ENCODE assay signal across 8 cellular contexts in genomic region chr19:35247526-35248309, GRCh38. TPM values are rescaled to one million over a fixed set of nuclear protein-coding genes. Genes with fewer than 3 reads are reported as not detected.
DNase-seq lines count a peak whose midpoint lies in the region; ATAC-seq and TF ChIP-seq lines count a peak whose summit lies in the region.

No MANE protein-coding gene starts in this region.

- intact Hi-C loops in Right ventricle myocardium superior (cut with DNase I), result no loop called here

- peak; percentile 47 for ATAC-seq in HG02642 (IDR thresholded peaks at IDR 0.05; ENCODE audit: poor library complexity, unreplicated experiment)
- ATAC-seq in Right ventricle myocardium superior (ENCODE audit: poor library complexity), result peak; percentile 69
- no peak for ATAC-seq in HG02884 (IDR thresholded peaks at IDR 0.05; ENCODE audit: unreplicated experiment)
- no peak for ATAC-seq in SK-N-SH treated with all-trans-retinoic acid at 6 μM for 48 hours

- H3K27ac Mint-ChIP-seq in activated T-cell treated with anti-CD3 and anti-CD28 coated beads, Interleukin-2, amount 50 U/mL, for 24 hours, result peak overlapping the region; percentile 86
- peak overlapping the region; percentile 100 for H3K27ac Mint-ChIP-seq in progenitor cell of endocrine pancreas

- H3K4me3 Mint-ChIP-seq in activated T-cell treated with anti-CD3 and anti-CD28 coated beads, Interleukin-2, amount 50 U/mL, for 24 hours, result peak overlapping the region; percentile 89
- H3K4me3 Mint-ChIP-seq in progenitor cell of endocrine pancreas (ENCODE audit: low read depth), result peak overlapping the region; percentile 97

- TF ChIP-seq CTCF in GM12872 (IDR thresholded peaks at IDR 0.05; ENCODE audit: insufficient read depth, low read depth, low read length) (peak; percentile 75), progenitor cell of endocrine pancreas (IDR thresholded peaks at IDR 0.05; ENCODE audit: unreplicated experiment) (peak; percentile 54)

- peaks cover 36% of the 10 kb centered on the region for H3K4me1 Mint-ChIP-seq in activated T-cell treated with anti-CD3 and anti-CD28 coated beads, Interleukin-2, amount 50 U/mL, for 24 hours (ENCODE audit: low read depth)
- peaks cover 22% of the 10 kb centered on the region for H3K4me1 Mint-ChIP-seq in progenitor cell of endocrine pancreas (ENCODE audit: low read depth)

- peaks cover 24% of the 10 kb centered on the region for H3K36me3 Mint-ChIP-seq in activated T-cell treated with anti-CD3 and anti-CD28 coated beads, Interleukin-2, amount 50 U/mL, for 24 hours (ENCODE audit: low read depth)
- H3K36me3 Mint-ChIP-seq in progenitor cell of endocrine pancreas (ENCODE audit: insufficient read depth), result peaks cover 10% of the 10 kb centered on the region

- DNase-seq in NCI-H2171 (lab: John Stamatoyannopoulos, UW) (peak; percentile 85), Right ventricle myocardium superior (no peak), progenitor cell of endocrine pancreas (ENCODE audit: low spot score, unreplicated experiment) (peak; percentile 89)
- DNase-seq in activated T-cell treated with anti-CD3 and anti-CD28 coated beads, Interleukin-2, amount 50 U/mL, for 24 hours, result peak; percentile 69

- H3K9me3 Mint-ChIP-seq in activated T-cell treated with anti-CD3 and anti-CD28 coated beads, Interleukin-2, amount 50 U/mL, for 24 hours, result peaks cover 5% of the 10 kb centered on the region
- peaks cover 10% of the 10 kb centered on the region for H3K9me3 Mint-ChIP-seq in progenitor cell of endocrine pancreas (ENCODE audit: low read depth)

- H3K27me3 Mint-ChIP-seq in activated T-cell treated with anti-CD3 and anti-CD28 coated beads, Interleukin-2, amount 50 U/mL, for 24 hours, result peaks cover 19% of the 10 kb centered on the region
- H3K27me3 Mint-ChIP-seq in progenitor cell of endocrine pancreas, result no peaks in the 10 kb centered on the region

TF ChIP-seq in SK-N-SH treated with all-trans-retinoic acid at 6 μM for 48 hours, 23 proteins besides CTCF, POLR2A, EP300 and RAD21:
- TF ChIP-seq RARB (CRISPR knock-in tag; IDR thresholded peaks at IDR 0.05), result no peak
- TF ChIP-seq TOX (CRISPR knock-in tag; IDR thresholded peaks at IDR 0.05; ENCODE audit: borderline replicate concordance), result no peak
- no peak for TF ChIP-seq PATZ1 (CRISPR knock-in tag; IDR thresholded peaks at IDR 0.05; ENCODE audit: borderline replicate concordance)
- TF ChIP-seq TCF4 (CRISPR knock-in tag; IDR thresholded peaks at IDR 0.05; ENCODE audit: borderline replicate concordance), result no peak
- TF ChIP-seq ZFP30 (CRISPR knock-in tag; IDR thresholded peaks at IDR 0.05), result no peak
- TF ChIP-seq BACH2 (CRISPR knock-in tag; IDR thresholded peaks at IDR 0.05; ENCODE audit: borderline replicate concordance), result no peak
- TF ChIP-seq CREB5 (CRISPR knock-in tag; IDR thresholded peaks at IDR 0.05; ENCODE audit: low read depth), result no peak
- TF ChIP-seq OSR1 (CRISPR knock-in tag; IDR thresholded peaks at IDR 0.05), result no peak
- no peak for TF ChIP-seq TSHZ2 (CRISPR knock-in tag; IDR thresholded peaks at IDR 0.05)
- TF ChIP-seq CSDC2 (CRISPR knock-in tag; IDR thresholded peaks at IDR 0.05), result no peak
- no peak for TF ChIP-seq POU6F1 (CRISPR knock-in tag; IDR thresholded peaks at IDR 0.05; ENCODE audit: borderline replicate concordance, low read depth)
- no peak for TF ChIP-seq ZC3H10 (CRISPR knock-in tag; IDR thresholded peaks at IDR 0.05)
- no peak for TF ChIP-seq ZNF70 (CRISPR knock-in tag; IDR thresholded peaks at IDR 0.05)

RNA-seq across cellular contexts. Expression of gene LSR, which starts 1.1 kb away (rescaled TPM):
- total RNA-seq in Right ventricle myocardium superior (4.5 TPM), progenitor cell of endocrine pancreas (123 and 132 TPM in 2 replicates)

RNA-seq across cellular contexts. Expression of gene FAM187B, which starts 19.2 kb away (rescaled TPM):
- total RNA-seq in Right ventricle myocardium superior, result not detected
- total RNA-seq in progenitor cell of endocrine pancreas, result not detected in 2 replicates

RNA-seq across cellular contexts. Expression of gene USF2, which starts 21.0 kb away (rescaled TPM):
- total RNA-seq in Right ventricle myocardium superior, result 141 TPM
- 126 and 132 TPM in 2 replicates for total RNA-seq in progenitor cell of endocrine pancreas

RNA-seq across cellular contexts. Expression of gene HAMP, which starts 34.6 kb away (rescaled TPM):
- total RNA-seq in Right ventricle myocardium superior (not detected), progenitor cell of endocrine pancreas (0.64 and 1.1 TPM in 2 replicates)

RNA-seq across cellular contexts. Expression of gene MAG, which starts 44.2 kb away (rescaled TPM):
- not detected for total RNA-seq in Right ventricle myocardium superior
- 1.4 and 1.7 TPM in 2 replicates for total RNA-seq in progenitor cell of endocrine pancreas

Comparison
In these comparisons a context has a peak if more than half of its experiments do, and no peak if none do; other contexts are left out.
1. ATAC-seq: peak in HG02642 (single experiment) and Right ventricle myocardium superior (single experiment); none in HG02884 (single experiment) and SK-N-SH treated with all-trans-retinoic acid at 6 μM for 48 hours (single experiment).
2. RNA of gene LSR, which starts 1.1 kb away (total RNA-seq): 123 to 132 TPM in progenitor cell of endocrine pancreas; 4.5 TPM in Right ventricle myocardium superior (single experiment); every median in the first group is over 10 times any median in the second.